In the genomic region with DNA sequence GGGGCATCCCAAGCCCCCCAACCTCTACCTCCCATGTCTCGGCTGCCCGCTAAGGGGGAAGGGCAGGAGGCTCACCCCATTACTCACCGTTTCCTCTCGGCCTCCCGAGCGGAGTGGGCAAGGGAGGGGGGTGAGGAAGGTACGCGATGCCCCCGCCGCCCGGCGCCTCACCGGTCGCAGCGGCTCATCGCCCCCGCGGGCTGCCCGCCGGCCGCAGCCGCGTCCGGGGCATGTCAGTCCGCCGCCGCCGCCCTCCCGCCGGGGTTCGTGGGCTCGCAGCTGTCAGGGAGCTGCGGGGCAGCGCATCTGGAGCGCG, we compare ENCODE assay signal across 9 cellular contexts. TPM values are rescaled to one million over a fixed set of nuclear protein-coding genes. Genes with fewer than 3 reads are reported as not detected.
A peak's percentile ranks its signal among the peaks of the same experiment; 100 is the strongest.
DNase-seq lines count a peak whose midpoint lies in the region; ATAC-seq and TF ChIP-seq lines count a peak whose summit lies in the region.
"Had no signal": no experiment of that assay in that cellular context is flagged by ENCODE, and none has a peak within 500 bp of the region (broad histone marks: within the 10 kb centered on the region; RNA-seq: fewer than 3 reads in every experiment).

No MANE protein-coding gene starts in this region.

- H3K4me1 ChIP-seq in adipocyte (ENCODE audit: control insufficient read depth, insufficient read depth, low read length) = peaks cover 4% of the 10 kb centered on the region
- H3K4me1 ChIP-seq in upper lobe of left lung = peaks cover 20 to 29% (median 24%) of the 10 kb centered on the region in 4 donors

- TF ChIP-seq EP300 in upper lobe of left lung (IDR thresholded peaks at IDR 0.05) = no peak

- WGBS in upper lobe of left lung, 2 donors = 0% methylated on average over 17 of the region's 36 CpGs; no CpG with 5 or more reads in 1 of the 2 donors

- H3K9ac ChIP-seq in adipocyte (ENCODE audit: low read length) = no peak overlapping the region

- H3K27me3 ChIP-seq in adipocyte (replicated peaks; ENCODE audit: control insufficient read depth, insufficient read depth, low read length) (peaks cover 44% of the 10 kb centered on the region), upper lobe of left lung (peaks cover 0 to 17% (median 12%) of the 10 kb centered on the region in 4 donors)

- H3K36me3 ChIP-seq in adipocyte (ENCODE audit: control insufficient read depth, insufficient read depth, low read length, severe bottlenecking) (no peaks in the 10 kb centered on the region), upper lobe of left lung (no peaks in the 10 kb centered on the region)

- H3K4me3 ChIP-seq in adipocyte (ENCODE audit: low read length) (peak overlapping the region; percentile 65), upper lobe of left lung (peak overlapping the region; percentile 36 to 59 (median 48))

- no peak for TF ChIP-seq CTCF in upper lobe of left lung (IDR thresholded peaks at IDR 0.05)

- peak; percentile 14 for ATAC-seq in HG02798 (IDR thresholded peaks at IDR 0.05; ENCODE audit: poor library complexity, unreplicated experiment)
- ATAC-seq in upper lobe of left lung (ENCODE audit: low FRiP score in 2 of 2) = no peak
- ATAC-seq: Panc1 had no signal

- DNase-seq in ELR (ENCODE audit: low read depth) (peak; percentile 20), adipocyte (ENCODE audit: low read depth) (peak; percentile 23), kidney glomerular epithelial cell (lab: John Stamatoyannopoulos, UW) (peak; percentile 4), upper lobe of left lung (no peak), RKO (ENCODE audit: low spot score) (no peak), CD1c-positive myeloid dendritic cell (ENCODE audit: extremely low spot score) (no peak)
- DNase-seq in stimulated activated naive CD4-positive, alpha-beta T cell treated with Interleukin-2 at 50 U/mL for 16 hours (lab: John Stamatoyannopoulos, UW) = no peak

- H3K9me3 ChIP-seq in adipocyte (ENCODE audit: control insufficient read depth, low read length) (peaks cover 3% of the 10 kb centered on the region), upper lobe of left lung (no peaks in the 10 kb centered on the region)

- TF ChIP-seq POLR2A in upper lobe of left lung (IDR thresholded peaks at IDR 0.05) = no peak

- H3K27ac ChIP-seq in upper lobe of left lung = peak overlapping the region in 2 of 4 donors; percentile 8 to 26

RNA-seq across cellular contexts. Expression of gene SLC8A3, which starts 0.5 kb away (rescaled TPM):
- total RNA-seq in upper lobe of left lung = 1 to 10 TPM in 3 of 6 donors, under 1 TPM in 3; 0.49 to 1.4 (median 1.0) TPM

Comparison
In these comparisons a context has a peak if more than half of its experiments do, and no peak if none do; other contexts are left out.
1. DNase-seq: peak in ELR (single experiment), adipocyte (single experiment) and kidney glomerular epithelial cell (single experiment); none in upper lobe of left lung (0 of 2), RKO (single experiment), stimulated activated naive CD4-positive, alpha-beta T cell treated with Interleukin-2 at 50 U/mL for 16 hours (single experiment) and CD1c-positive myeloid dendritic cell (single experiment).